8 cellular contexts compared by ENCODE assay signal in the genomic region with DNA sequence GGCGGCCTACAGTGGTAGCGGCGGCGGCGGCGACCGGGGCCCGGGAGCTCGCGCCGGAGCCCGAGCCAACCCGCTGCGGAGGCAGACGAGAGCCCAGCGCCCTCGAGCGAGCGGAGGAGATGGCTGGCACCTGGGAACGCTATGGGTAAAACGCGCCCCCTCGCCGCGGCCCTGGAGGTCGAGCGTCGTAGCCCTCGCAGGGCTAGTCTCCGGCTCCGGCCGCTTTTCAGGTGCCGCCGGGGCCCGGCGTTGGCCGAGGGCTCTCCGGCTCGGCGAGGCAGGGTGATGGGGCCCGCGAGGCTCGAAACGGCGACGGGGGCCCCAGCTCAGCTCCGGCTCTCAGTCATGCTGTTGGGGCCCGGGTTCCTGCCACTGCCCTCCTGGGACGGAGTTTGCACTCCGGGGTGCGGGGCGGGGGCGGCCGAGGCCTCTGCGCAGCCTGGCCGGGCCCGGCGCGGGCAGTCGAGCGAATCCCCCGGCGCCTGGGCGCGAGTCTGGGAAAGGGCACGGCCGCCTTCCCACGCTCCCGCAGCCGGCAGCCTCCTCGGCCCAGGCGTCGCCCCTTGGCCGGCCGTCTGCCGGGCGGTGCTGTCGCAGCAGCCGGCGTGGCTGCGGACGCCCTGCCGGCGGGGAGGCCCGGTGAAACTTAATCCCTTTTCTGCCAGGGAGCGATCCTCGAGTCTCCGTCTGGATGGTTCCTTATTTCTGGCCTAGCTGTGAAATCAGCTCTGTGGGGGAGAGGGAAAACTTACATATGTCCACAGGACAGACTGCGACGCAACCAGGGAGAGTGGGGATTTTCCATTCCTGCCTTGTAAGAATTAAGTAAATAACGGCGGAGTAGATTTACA.
DNase-seq lines count a peak whose midpoint lies in the region; ATAC-seq and TF ChIP-seq lines count a peak whose summit lies in the region.

No MANE protein-coding gene starts in this region.

- 0 out of 2 replicates have a peak, but pooled peaks cover 4% of the 10 kb centered on the region for H3K4me1 ChIP-seq in HUES48 (ENCODE audit: control insufficient read depth, insufficient read depth, low read length)

- H3K27me3 ChIP-seq in HUES48 (ENCODE audit: control insufficient read depth, insufficient read depth, low read length) = peaks cover 47% of the 10 kb centered on the region
- no peaks in the 10 kb centered on the region for H3K27me3 ChIP-seq in layer of hippocampus (ENCODE audit: control insufficient read depth, insufficient read depth, low read length)

- H3K27ac ChIP-seq in HUES48 (ENCODE audit: low read depth, low read length) (no peak overlapping the region), VCaP (peak overlapping the region; percentile 74), layer of hippocampus (ENCODE audit: low read depth, low read length) (peak overlapping the region; percentile 68)

- no peaks in the 10 kb centered on the region for H3K36me3 ChIP-seq in HUES48 (ENCODE audit: control insufficient read depth, insufficient read depth, low read length)

- H3K4me3 ChIP-seq in AG10803 (ENCODE audit: low read length) = peak overlapping the region; percentile 52
- H3K4me3 ChIP-seq in HUES48 (ENCODE audit: low read depth, low read length) = peak overlapping the region; percentile 52

- peak; percentile 53 for DNase-seq in AG10803 (ENCODE audit: low read depth)
- DNase-seq in cerebellar cortex (ENCODE audit: low spot score) = peak; percentile 35
- peak; percentile 26 to 41 for DNase-seq in stimulated activated CD4-positive, alpha-beta T cell treated with anti-CD3 and anti-CD28 coated beads, Interleukin-2, amount 100 ng/mL, for 24 hours

- no peaks in the 10 kb centered on the region for H3K9me3 ChIP-seq in HUES48 (ENCODE audit: control insufficient read depth, insufficient read depth, low read length)

- peak; percentile 56 for ATAC-seq in GM19395 (IDR thresholded peaks at IDR 0.05; ENCODE audit: unreplicated experiment)
- ATAC-seq in HG03139 (IDR thresholded peaks at IDR 0.05; ENCODE audit: unreplicated experiment) = no peak

- no peak overlapping the region; the same call in 1 of the 2 replicates for H3K9ac ChIP-seq in HUES48 (ENCODE audit: low read depth, low read length)

- no peak for TF ChIP-seq CTCF in AG10803 (conservative IDR thresholded peaks at IDR 0.05; ENCODE audit: low read length)
- no peak for TF ChIP-seq CTCF in VCaP (conservative IDR thresholded peaks at IDR 0.05)
